In genomic region chr22:46824348-46824909, GRCh38 we compare ENCODE assay signal across 10 cellular contexts.
"Had no signal": no experiment of that assay in that cellular context is flagged by ENCODE, and none has a peak within 500 bp of the region (broad histone marks: within the 10 kb centered on the region; RNA-seq: fewer than 3 reads in every experiment).

No MANE protein-coding gene starts in this region.

- ATAC-seq: foreskin keratinocyte, T-cell had no signal

- H3K27ac ChIP-seq: foreskin keratinocyte, transverse colon, VCaP had no signal

- H3K27me3 ChIP-seq: foreskin keratinocyte, transverse colon had no signal

- H3K9me3 ChIP-seq: transverse colon had no signal

- H3K27me3 Mint-ChIP-seq: activated naive CD8-positive, alpha-beta T cell treated with anti-CD3 and anti-CD28 coated beads, Interleukin-2, amount 10 ng/mL, durations not matched to agents 7 days and 5 days; T-cell had no signal

- DNase-seq: activated CD4-positive, alpha-beta T cell treated with anti-CD3 and anti-CD28 coated beads for 48 hours; activated gamma-delta T cell treated with Interleukin-2 at 50 U/mL for 16 hours; activated naive CD8-positive, alpha-beta T cell treated with anti-CD3 and anti-CD28 coated beads, Interleukin-2, amount 10 ng/mL, durations not matched to agents 7 days and 5 days; anterior cingulate cortex; foreskin keratinocyte; mammary epithelial cell; small intestine; T-cell; transverse colon had no signal

- H3K4me3 ChIP-seq: transverse colon had no signal

- H3K9me3 Mint-ChIP-seq: activated naive CD8-positive, alpha-beta T cell treated with anti-CD3 and anti-CD28 coated beads, Interleukin-2, amount 10 ng/mL, durations not matched to agents 7 days and 5 days had no signal

- H3K4me3 Mint-ChIP-seq: activated naive CD8-positive, alpha-beta T cell treated with anti-CD3 and anti-CD28 coated beads, Interleukin-2, amount 10 ng/mL, durations not matched to agents 7 days and 5 days; T-cell had no signal

- H3K27ac Mint-ChIP-seq: activated naive CD8-positive, alpha-beta T cell treated with anti-CD3 and anti-CD28 coated beads, Interleukin-2, amount 10 ng/mL, durations not matched to agents 7 days and 5 days; T-cell had no signal

- H3K36me3 ChIP-seq: transverse colon had no signal
